ENCODE assay signal across 1 cellular context in the genomic region with DNA sequence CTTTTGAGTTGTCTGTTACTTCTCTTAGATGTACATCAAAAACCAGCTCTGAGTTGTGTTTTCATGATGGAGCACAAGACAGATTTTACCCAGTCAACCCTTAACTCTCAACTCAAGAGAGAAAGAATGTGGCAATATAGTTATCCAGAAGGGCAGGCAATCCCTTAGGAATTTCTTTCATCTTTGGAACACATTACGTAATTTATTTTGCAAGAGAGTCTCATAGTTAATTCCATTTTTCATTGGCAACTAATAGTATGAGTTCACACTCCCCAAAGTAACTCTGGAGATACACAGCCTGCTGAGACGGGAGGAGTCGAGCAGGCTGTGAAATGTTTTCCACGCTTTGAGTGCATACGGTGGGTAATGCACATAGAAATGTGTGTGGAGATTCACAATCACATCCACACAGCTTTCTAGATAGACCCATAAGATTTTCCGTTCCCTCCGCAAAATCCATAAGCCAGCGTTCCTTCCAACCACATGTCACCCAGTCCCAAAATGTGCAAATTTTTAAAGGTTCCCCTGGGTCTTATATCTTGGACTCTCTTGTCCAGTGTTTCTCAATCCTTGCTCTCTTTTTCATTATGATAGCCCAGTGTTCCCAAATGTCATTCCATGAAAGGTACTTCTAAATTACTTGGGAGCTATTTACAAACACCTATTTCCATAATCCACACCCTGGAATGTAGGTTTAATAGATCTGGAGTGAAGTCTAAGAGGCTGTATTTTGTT.
TF ChIP-seq lines count a peak whose summit lies in the region.

No MANE protein-coding gene starts in this region.

TF ChIP-seq in HepG2, 621 proteins besides CTCF, POLR2A, EP300 and RAD21:
- TF ChIP-seq GZF1 (CRISPR knock-in tag; IDR thresholded peaks at IDR 0.05) (no peak), CEBPG (CRISPR knock-in tag; IDR thresholded peaks at IDR 0.05) (peak; percentile 31; the same call in 1 of the 2 replicates)
TF ChIP-seq in HepG2: peak in this region for 1.
